Comparison of ENCODE assay signal across 9 cellular contexts in the genomic region with DNA sequence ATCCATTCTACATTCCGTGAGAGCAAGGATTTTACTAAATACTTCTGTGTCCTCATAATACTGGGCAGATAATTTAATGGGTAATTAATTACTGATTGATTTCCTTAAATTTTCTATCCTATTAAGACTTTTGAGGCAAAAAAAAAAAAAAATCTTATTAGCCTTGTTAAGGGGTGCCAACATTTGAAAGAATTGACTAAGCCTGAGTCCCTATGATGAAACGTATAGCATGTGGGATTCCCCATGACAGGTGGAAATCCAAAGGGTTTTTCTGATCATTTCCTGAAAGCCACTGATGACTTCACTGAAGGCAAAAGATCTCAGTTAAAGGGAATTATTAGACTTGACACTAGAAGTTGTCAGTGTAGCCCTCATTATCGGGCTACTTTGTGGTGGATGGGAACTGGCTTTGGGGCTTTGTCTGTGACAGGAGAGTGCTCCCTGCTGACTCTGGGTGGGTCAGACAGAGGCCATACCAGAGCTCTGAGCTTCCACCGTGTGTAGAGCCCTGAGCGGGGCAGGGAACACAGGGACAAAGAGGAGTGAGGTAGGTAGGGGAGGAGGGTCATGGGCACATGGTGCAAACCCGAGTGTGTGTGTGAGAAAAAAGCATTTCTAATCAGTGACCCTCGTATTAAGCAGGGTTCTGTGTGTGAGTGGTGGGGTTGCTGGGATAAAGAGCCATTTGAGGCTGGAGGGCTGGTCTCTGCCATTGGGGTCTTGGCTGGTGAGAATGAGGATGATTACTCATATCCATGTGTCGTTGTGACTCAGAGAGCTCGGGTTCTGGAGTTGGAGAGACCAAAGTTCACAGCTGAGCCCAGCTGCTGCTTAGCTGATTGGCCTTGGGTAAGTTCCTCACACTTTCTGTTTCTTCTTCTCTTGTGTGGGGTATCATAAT.
DNase-seq lines count a peak whose midpoint lies in the region; ATAC-seq and TF ChIP-seq lines count a peak whose summit lies in the region.
"Had no signal": no experiment of that assay in that cellular context is flagged by ENCODE, and none has a peak within 500 bp of the region (broad histone marks: within the 10 kb centered on the region; RNA-seq: fewer than 3 reads in every experiment).

No MANE protein-coding gene starts in this region.

- peaks cover 3% of the 10 kb centered on the region for H3K9me3 Mint-ChIP-seq in activated naive CD4-positive, alpha-beta T cell treated with anti-CD3 and anti-CD28 coated beads for 36 hours
- H3K9me3 Mint-ChIP-seq in activated naive CD4-positive, alpha-beta T cell treated with anti-CD3 and anti-CD28 coated beads, Interleukin-2, amount 10 ng/mL, durations not matched to agents 7 days and 5 days = peaks cover 5% of the 10 kb centered on the region
- H3K9me3 Mint-ChIP-seq in activated naive CD8-positive, alpha-beta T cell treated with anti-CD3 and anti-CD28 coated beads for 36 hours = peaks cover 2% of the 10 kb centered on the region

- no peaks in the 10 kb centered on the region for H3K27me3 ChIP-seq in spleen (replicated peaks in 1 of 7)
- H3K27me3 ChIP-seq in dorsolateral prefrontal cortex = no peaks in the 10 kb centered on the region

- H3K27ac ChIP-seq in spleen (peak overlapping the region in 5 of 8 donors; percentile 5 to 69 (median 60)), dorsolateral prefrontal cortex (no peak overlapping the region)

- no peak for TF ChIP-seq POLR2A in spleen (IDR thresholded peaks at IDR 0.05)

- H3K4me3 ChIP-seq in spleen (no peak overlapping the region), dorsolateral prefrontal cortex (no peak overlapping the region)

- peaks cover 0 to 40% (median 26%) of the 10 kb centered on the region in 6 donors for H3K4me1 ChIP-seq in spleen

- peak; percentile 87 for ATAC-seq in HG03045 (IDR thresholded peaks at IDR 0.05; ENCODE audit: unreplicated experiment)

- CTCF ChIA-PET in activated naive CD4-positive, alpha-beta T cell treated with anti-CD3 and anti-CD28 coated beads for 36 hours (lab: Charles Lee) = no interaction called here
- CTCF ChIA-PET in activated naive CD4-positive, alpha-beta T cell treated with anti-CD3 and anti-CD28 coated beads, Interleukin-2, amount 10 ng/mL, durations not matched to agents 7 days and 5 days (lab: Charles Lee) = interaction anchor here (0.5 kb wide), 1 partner anchor 237 kb away, joined by 3 read pairs; no protein-coding TSS in a partner anchor

- H3K36me3 Mint-ChIP-seq in activated naive CD4-positive, alpha-beta T cell treated with anti-CD3 and anti-CD28 coated beads for 36 hours (ENCODE audit: low read depth) = no peaks in the 10 kb centered on the region
- no peaks in the 10 kb centered on the region for H3K36me3 Mint-ChIP-seq in activated naive CD4-positive, alpha-beta T cell treated with anti-CD3 and anti-CD28 coated beads, Interleukin-2, amount 10 ng/mL, durations not matched to agents 7 days and 5 days
- H3K36me3 Mint-ChIP-seq in activated naive CD8-positive, alpha-beta T cell treated with anti-CD3 and anti-CD28 coated beads for 36 hours = no peaks in the 10 kb centered on the region
- H3K36me3 Mint-ChIP-seq: CD4-positive, CD25-positive, alpha-beta regulatory T cell had no signal

- H3K27ac Mint-ChIP-seq in activated naive CD4-positive, alpha-beta T cell treated with anti-CD3 and anti-CD28 coated beads for 36 hours = no peak overlapping the region
- no peak overlapping the region for H3K27ac Mint-ChIP-seq in activated naive CD4-positive, alpha-beta T cell treated with anti-CD3 and anti-CD28 coated beads, Interleukin-2, amount 10 ng/mL, durations not matched to agents 7 days and 5 days
- peak overlapping the region; percentile 70 for H3K27ac Mint-ChIP-seq in activated naive CD8-positive, alpha-beta T cell treated with anti-CD3 and anti-CD28 coated beads for 36 hours
- H3K27ac Mint-ChIP-seq: CD4-positive, CD25-positive, alpha-beta regulatory T cell had no signal

- intact Hi-C loops in activated naive CD4-positive, alpha-beta T cell treated with anti-CD3 and anti-CD28 coated beads for 36 hours (cut with micrococcal nuclease) = no loop called here
- intact Hi-C loops in spleen (cut with DNase I; ENCODE audit: low total_unique reads) = no loop called here
- intact Hi-C loops in dorsolateral prefrontal cortex (cut with DNase I) = no loop called here

- no peak overlapping the region for H3K4me3 Mint-ChIP-seq in activated naive CD4-positive, alpha-beta T cell treated with anti-CD3 and anti-CD28 coated beads for 36 hours
- no peak overlapping the region for H3K4me3 Mint-ChIP-seq in activated naive CD4-positive, alpha-beta T cell treated with anti-CD3 and anti-CD28 coated beads, Interleukin-2, amount 10 ng/mL, durations not matched to agents 7 days and 5 days
- H3K4me3 Mint-ChIP-seq in activated naive CD8-positive, alpha-beta T cell treated with anti-CD3 and anti-CD28 coated beads for 36 hours = no peak overlapping the region

- no peaks in the 10 kb centered on the region for H3K36me3 ChIP-seq in spleen

- H3K4me1 Mint-ChIP-seq in activated naive CD4-positive, alpha-beta T cell treated with anti-CD3 and anti-CD28 coated beads for 36 hours (ENCODE audit: low read depth) = peaks cover 13% of the 10 kb centered on the region
- H3K4me1 Mint-ChIP-seq in activated naive CD4-positive, alpha-beta T cell treated with anti-CD3 and anti-CD28 coated beads, Interleukin-2, amount 10 ng/mL, durations not matched to agents 7 days and 5 days = peaks cover 6% of the 10 kb centered on the region
- peaks cover 10% of the 10 kb centered on the region for H3K4me1 Mint-ChIP-seq in activated naive CD8-positive, alpha-beta T cell treated with anti-CD3 and anti-CD28 coated beads for 36 hours

- no peak for TF ChIP-seq CTCF in spleen (IDR thresholded peaks at IDR 0.05 in 8 of 11, conservative IDR thresholded peaks at IDR 0.05 in 3 of 11)
- TF ChIP-seq CTCF in dorsolateral prefrontal cortex (IDR thresholded peaks at IDR 0.05 in 54 of 56, conservative IDR thresholded peaks at IDR 0.05 in 2 of 56; ENCODE audit: low read depth in 1 of 56, partially characterized antibody in 56 of 56) = no peak

- peaks cover 0 to 7% (median 2%) of the 10 kb centered on the region in 8 donors for H3K9me3 ChIP-seq in spleen

- peaks cover 8% of the 10 kb centered on the region for H3K27me3 Mint-ChIP-seq in activated naive CD4-positive, alpha-beta T cell treated with anti-CD3 and anti-CD28 coated beads for 36 hours (ENCODE audit: low read depth)
- H3K27me3 Mint-ChIP-seq in activated naive CD4-positive, alpha-beta T cell treated with anti-CD3 and anti-CD28 coated beads, Interleukin-2, amount 10 ng/mL, durations not matched to agents 7 days and 5 days = peaks cover 4% of the 10 kb centered on the region
- H3K27me3 Mint-ChIP-seq in activated naive CD8-positive, alpha-beta T cell treated with anti-CD3 and anti-CD28 coated beads for 36 hours = peaks cover 4% of the 10 kb centered on the region

- WGBS in spleen, 5 donors = 55 to 66% (median 64%) methylated on average over 9 of the region's 9 CpGs

- DNase-seq in activated naive CD4-positive, alpha-beta T cell treated with anti-CD3 and anti-CD28 coated beads for 36 hours = peak; percentile 52
- no peak for DNase-seq in activated naive CD4-positive, alpha-beta T cell treated with anti-CD3 and anti-CD28 coated beads, Interleukin-2, amount 10 ng/mL, durations not matched to agents 7 days and 5 days
- DNase-seq in activated naive CD8-positive, alpha-beta T cell treated with anti-CD3 and anti-CD28 coated beads for 36 hours = peak; percentile 26
- no peak for DNase-seq in spleen
- DNase-seq in activated effector memory CD4-positive, alpha-beta T cell treated with Interleukin-2 at 50 U/mL for 16 hours = no peak
- DNase-seq in stimulated activated CD4-positive, alpha-beta T cell treated with anti-CD3 and anti-CD28 coated beads, Interleukin-4, amount 100 ng/mL, for 1 hour = no peak
- no peak for DNase-seq in dorsolateral prefrontal cortex

Comparison
In these comparisons a context has a peak if more than half of its experiments do, and no peak if none do; other contexts are left out.
1. DNase-seq: peak in activated naive CD4-positive, alpha-beta T cell treated with anti-CD3 and anti-CD28 coated beads for 36 hours (single experiment) and activated naive CD8-positive, alpha-beta T cell treated with anti-CD3 and anti-CD28 coated beads for 36 hours (single experiment); none in activated naive CD4-positive, alpha-beta T cell treated with anti-CD3 and anti-CD28 coated beads, Interleukin-2, amount 10 ng/mL, durations not matched to agents 7 days and 5 days (single experiment), spleen (single experiment), activated effector memory CD4-positive, alpha-beta T cell treated with Interleukin-2 at 50 U/mL for 16 hours (single experiment), stimulated activated CD4-positive, alpha-beta T cell treated with anti-CD3 and anti-CD28 coated beads, Interleukin-4, amount 100 ng/mL, for 1 hour (single experiment) and dorsolateral prefrontal cortex (0 of 10).
2. H3K27ac ChIP-seq: peak in spleen (5 of 8); none in dorsolateral prefrontal cortex (0 of 59).